26 cellular contexts compared by ENCODE assay signal in genomic region chr12:61750604-61751003, GRCh38.
DNase-seq lines count a peak whose midpoint lies in the region; ATAC-seq and TF ChIP-seq lines count a peak whose summit lies in the region.
"Had no signal": no experiment of that assay in that cellular context is flagged by ENCODE, and none has a peak within 500 bp of the region (broad histone marks: within the 10 kb centered on the region; RNA-seq: fewer than 3 reads in every experiment).

No MANE protein-coding gene starts in this region.

- H3K27me3 Mint-ChIP-seq in T-helper 17 cell, result no peaks in the 10 kb centered on the region
- H3K27me3 Mint-ChIP-seq: CD4-positive, CD25-positive, alpha-beta regulatory T cell had no signal

- no peaks in the 10 kb centered on the region for H4K20me1 ChIP-seq in GM23248 (ENCODE audit: insufficient read depth)

- TF ChIP-seq CTCF in ascending aorta (IDR thresholded peaks at IDR 0.05) (no peak), fibroblast of villous mesenchyme (IDR thresholded peaks at IDR 0.05; ENCODE audit: insufficient read depth, low read depth, low read length) (no peak), retinal pigment epithelial cell (conservative IDR thresholded peaks at IDR 0.05; ENCODE audit: low read depth, low read length) (no peak)

- H3K9me2 ChIP-seq in GM23248 (ENCODE audit: insufficient read depth), result no peaks in the 10 kb centered on the region

- WGBS in GM23248 (ENCODE audit: low coverage in 1 of 2, low lambda C conversion rate in 2 of 2, missing lambda C conversion rate in 2 of 2), 2 experiments, result 65 to 78% methylated on average over 1 of the region's 1 CpG

- H3K4me3 Mint-ChIP-seq in T-helper 17 cell, result no peak overlapping the region
- H3K4me3 Mint-ChIP-seq: CD4-positive, CD25-positive, alpha-beta regulatory T cell; HFFc6 had no signal

- no peak overlapping the region for H3K9ac ChIP-seq in GM23248

- H3K4me1 ChIP-seq in GM23248 (ENCODE audit: insufficient read depth) (no peaks in the 10 kb centered on the region), ascending aorta (peaks cover 0 to 6% of the 10 kb centered on the region in 2 donors)
- H3K4me1 ChIP-seq: BE2C had no signal

- H3F3A ChIP-seq in GM23248 (ENCODE audit: insufficient read depth), result no peaks in the 10 kb centered on the region

- ATAC-seq in GM18502 (IDR thresholded peaks at IDR 0.05; ENCODE audit: poor library complexity, unreplicated experiment), result no peak
- ATAC-seq in GM19324 (IDR thresholded peaks at IDR 0.05; ENCODE audit: low FRiP score, unreplicated experiment), result no peak
- no peak for ATAC-seq in T-helper 17 cell
- ATAC-seq: SK-N-SH treated with all-trans-retinoic acid at 6 μM for 48 hours had no signal

- in situ Hi-C loops in GM23248 (cut with MboI), result no loop called here

- H3K79me2 ChIP-seq in GM23248 (ENCODE audit: insufficient read depth), result no peaks in the 10 kb centered on the region

- no peaks in the 10 kb centered on the region for H3K27me3 ChIP-seq in GM23248 (replicated peaks; ENCODE audit: insufficient read depth)
- no peaks in the 10 kb centered on the region for H3K27me3 ChIP-seq in ascending aorta
- H3K27me3 ChIP-seq: BE2C had no signal

- DNase-seq in GM23248 (peak; percentile 26), ascending aorta (ENCODE audit: low spot score in 2 of 2) (no peak), fibroblast of villous mesenchyme (ENCODE audit: low read depth) (peak; percentile 20), retinal pigment epithelial cell (ENCODE audit: low read depth) (peak; percentile 95), T-helper 17 cell (no peak)
- no peak for DNase-seq in stimulated activated CD4-positive, alpha-beta T cell treated with anti-CD3 and anti-CD28 coated beads, Interleukin-2, amount 100 ng/mL, for 48 hours
- DNase-seq: BE2C; CD4-positive, CD25-positive, alpha-beta regulatory T cell; COR-L47; DMS 273 treated with DMSO at 0.1 percent for 48 hours; DND-41; H7; HFFc6; Kasumi-1; MM.1S; NCI-H1092; NCI-H1436 treated with DMSO at 0.1 percent for 48 hours; NCI-H2029 treated with DMSO at 0.1 percent for 48 hours; NCI-H2171 treated with DMSO at 0.1 percent for 48 hours; NCI-H69; RPMI8226; SHP77 treated with DMSO at 0.1 percent for 48 hours had no signal

- no peak overlapping the region for H3K27ac Mint-ChIP-seq in T-helper 17 cell
- H3K27ac Mint-ChIP-seq: CD4-positive, CD25-positive, alpha-beta regulatory T cell; HFFc6 had no signal

- H3K27ac ChIP-seq in GM23248 (no peak overlapping the region), ascending aorta (peak overlapping the region; percentile 32 to 48)
- H3K27ac ChIP-seq: HL-60 had no signal

- H3K4me3 ChIP-seq in GM23248 (no peak overlapping the region), ascending aorta (no peak overlapping the region), fibroblast of villous mesenchyme (ENCODE audit: low read depth, low read length) (no peak overlapping the region), retinal pigment epithelial cell (ENCODE audit: low read length) (no peak overlapping the region)

- intact Hi-C loops in ascending aorta (cut with DNase I), result loop anchor here (10.0 kb wide), 1 partner anchor 374 kb away; no protein-coding TSS in a partner anchor

- H3K36me3 Mint-ChIP-seq in T-helper 17 cell (ENCODE audit: low read depth), result no peaks in the 10 kb centered on the region

- no peak overlapping the region for H2AFZ ChIP-seq in GM23248

- H3K9me3 ChIP-seq in GM23248 (ENCODE audit: low read depth) (no peaks in the 10 kb centered on the region), ascending aorta (no peaks in the 10 kb centered on the region), T-helper 17 cell (ENCODE audit: control insufficient read depth, low read length, poor library complexity, severe bottlenecking) (no peaks in the 10 kb centered on the region)
- H3K9me3 ChIP-seq: BE2C had no signal

- no peaks in the 10 kb centered on the region for H3K4me1 Mint-ChIP-seq in T-helper 17 cell
- H3K4me1 Mint-ChIP-seq: CD4-positive, CD25-positive, alpha-beta regulatory T cell had no signal

- H3K36me3 ChIP-seq in GM23248 (ENCODE audit: low read depth) (no peaks in the 10 kb centered on the region), ascending aorta (no peaks in the 10 kb centered on the region)
- H3K36me3 ChIP-seq: BE2C had no signal

- no peak overlapping the region for H3K4me2 ChIP-seq in GM23248 (ENCODE audit: unreplicated experiment)

Comparison
In these comparisons a context has a peak if more than half of its experiments do, and no peak if none do; other contexts are left out.
1. DNase-seq: peak in GM23248 (single experiment), fibroblast of villous mesenchyme (single experiment) and retinal pigment epithelial cell (single experiment); none in ascending aorta (0 of 2), T-helper 17 cell (0 of 3) and stimulated activated CD4-positive, alpha-beta T cell treated with anti-CD3 and anti-CD28 coated beads, Interleukin-2, amount 100 ng/mL, for 48 hours (0 of 2).